In the genomic region with DNA sequence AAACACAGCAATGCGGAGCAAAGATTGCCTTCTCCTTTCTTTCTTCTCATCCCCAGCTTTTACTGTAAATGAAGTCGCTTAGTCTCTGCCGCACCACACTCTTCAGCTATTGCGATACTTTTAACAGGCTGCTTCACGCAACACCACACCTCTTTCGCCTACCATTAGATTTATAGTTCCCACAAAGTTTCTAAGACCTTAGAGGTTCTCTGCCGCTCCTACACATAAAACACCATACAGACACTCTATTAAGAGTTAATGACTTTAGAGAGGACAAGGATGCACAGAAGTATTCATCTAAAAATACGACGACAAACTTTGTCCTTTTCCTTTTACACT, we compare ENCODE assay signal across 8 cellular contexts. TPM values are rescaled to one million over a fixed set of nuclear protein-coding genes. Genes with fewer than 3 reads are reported as not detected.
DNase-seq lines count a peak whose midpoint lies in the region; ATAC-seq and TF ChIP-seq lines count a peak whose summit lies in the region.

No MANE protein-coding gene starts in this region.

- TF ChIP-seq CTCF in GM12864 (IDR thresholded peaks at IDR 0.05; ENCODE audit: low read depth, low read length, missing control alignments) (no peak), adrenal gland (IDR thresholded peaks at IDR 0.05) (no peak)

- intact Hi-C loops in adrenal gland (cut with DNase I) = no loop called here

- peak; percentile 42 for ATAC-seq in GM21619 (IDR thresholded peaks at IDR 0.05; ENCODE audit: unreplicated experiment)

- TF ChIP-seq POLR2A in adrenal gland (IDR thresholded peaks at IDR 0.05) = no peak

- peak overlapping the region; percentile 85 for H3K9ac ChIP-seq in HUES64 (ENCODE audit: low read depth, low read length)

- DNase-seq in GM12864 (ENCODE audit: low read depth) = no peak
- DNase-seq in adrenal gland = no peak
- DNase-seq in iPS-NIHi11 (ENCODE audit: low spot score) = peak; percentile 11
- DNase-seq in NCI-H345 (lab: John Stamatoyannopoulos, UW) = no peak
- no peak for DNase-seq in stimulated activated naive CD4-positive, alpha-beta T cell (lab: John Stamatoyannopoulos, UW)

- H3K4me1 ChIP-seq in HUES64 (ENCODE audit: insufficient read depth, low read length) (peaks cover 14% of the 10 kb centered on the region; the same call in 1 of the 2 replicates), adrenal gland (replicated peaks in 1 of 2) (peaks cover 5 to 20% of the 10 kb centered on the region in 2 donors)

- H3K9me3 ChIP-seq in HUES64 (ENCODE audit: insufficient read depth, low read depth, low read length) (no peaks in the 10 kb centered on the region), adrenal gland (replicated peaks in 1 of 3) (no peaks in the 10 kb centered on the region)

- peaks cover under 1% of the 10 kb centered on the region for H3K36me3 Mint-ChIP-seq in stimulated activated naive CD8-positive, alpha-beta T cell treated with anti-CD3 and anti-CD28 coated beads, Interleukin-15, Interleukin-2, amounts not matched to agents 100 ng/mL and 50 ng/mL, for 24 hours (ENCODE audit: low read depth)

- H3K27ac ChIP-seq in HUES64 (ENCODE audit: low read depth, low read length) = no peak overlapping the region
- peak overlapping the region in 4 of 5 donors; percentile 52 to 85 (median 74) for H3K27ac ChIP-seq in adrenal gland

- peak overlapping the region; percentile 86 for H3K27ac Mint-ChIP-seq in stimulated activated naive CD8-positive, alpha-beta T cell treated with anti-CD3 and anti-CD28 coated beads, Interleukin-15, Interleukin-2, amounts not matched to agents 100 ng/mL and 50 ng/mL, for 24 hours

- peak overlapping the region; percentile 83 for H3K4me3 ChIP-seq in GM12864 (ENCODE audit: low read depth, low read length)
- peak overlapping the region; percentile 88 for H3K4me3 ChIP-seq in HUES64 (ENCODE audit: low read length)
- peak overlapping the region; percentile 36 to 71 (median 60) for H3K4me3 ChIP-seq in adrenal gland

- 3% methylated on average over 9 of the region's 9 CpGs for WGBS in HUES64
- WGBS in adrenal gland, 4 donors = 0 to 3% (median 1%) methylated on average over 9 of the region's 9 CpGs

- H3K27me3 ChIP-seq in HUES64 (ENCODE audit: insufficient read depth, low read length) (no peaks in the 10 kb centered on the region), adrenal gland (no peaks in the 10 kb centered on the region)

- no peaks in the 10 kb centered on the region for H3K27me3 Mint-ChIP-seq in stimulated activated naive CD8-positive, alpha-beta T cell treated with anti-CD3 and anti-CD28 coated beads, Interleukin-15, Interleukin-2, amounts not matched to agents 100 ng/mL and 50 ng/mL, for 24 hours

- peaks cover 14% of the 10 kb centered on the region for H3K36me3 ChIP-seq in HUES64 (ENCODE audit: insufficient read depth, low read length)
- H3K36me3 ChIP-seq in adrenal gland (replicated peaks in 1 of 2) = no peaks in the 10 kb centered on the region

- peak overlapping the region; percentile 91 for H3K4me3 Mint-ChIP-seq in stimulated activated naive CD8-positive, alpha-beta T cell treated with anti-CD3 and anti-CD28 coated beads, Interleukin-15, Interleukin-2, amounts not matched to agents 100 ng/mL and 50 ng/mL, for 24 hours

- no peaks in the 10 kb centered on the region for H3K9me3 Mint-ChIP-seq in stimulated activated naive CD8-positive, alpha-beta T cell treated with anti-CD3 and anti-CD28 coated beads, Interleukin-15, Interleukin-2, amounts not matched to agents 100 ng/mL and 50 ng/mL, for 24 hours

- H3K4me1 Mint-ChIP-seq in stimulated activated naive CD8-positive, alpha-beta T cell treated with anti-CD3 and anti-CD28 coated beads, Interleukin-15, Interleukin-2, amounts not matched to agents 100 ng/mL and 50 ng/mL, for 24 hours (ENCODE audit: low read depth) = peaks cover 53% of the 10 kb centered on the region

RNA-seq across cellular contexts. Expression of a gene that starts 0.6 kb away (rescaled TPM):
- 10.8 TPM for polyA plus RNA-seq in HUES64 (2013, experiment 1 of 2)
- polyA plus RNA-seq in HUES64 (2013, experiment 2 of 2) = 12.5 TPM
- 10 to 100 TPM in 6 of 8 donors, 1 to 10 TPM in 2; 5.9 to 61.4 (median 36.6) TPM for total RNA-seq in adrenal gland
- polyA plus RNA-seq in adrenal gland = 10 to 100 TPM in 1 of 3 donors, 1 to 10 TPM in 2; 2.6 to 35.8 (median 4.2) TPM

RNA-seq across cellular contexts. Expression of a gene that starts 34.4 kb away (rescaled TPM):
- polyA plus RNA-seq in HUES64 (2013, experiment 1 of 2) = 10.0 TPM
- polyA plus RNA-seq in HUES64 (2013, experiment 2 of 2) = 14.6 TPM
- total RNA-seq in adrenal gland = 1 to 10 TPM; 1.6 to 5.4 (median 3.9) TPM
- 10 to 100 TPM in 1 of 3 donors, 1 to 10 TPM in 2; 3.0 to 10.1 (median 6.8) TPM for polyA plus RNA-seq in adrenal gland
